ENCODE assay signal across 8 cellular contexts in the genomic region with DNA sequence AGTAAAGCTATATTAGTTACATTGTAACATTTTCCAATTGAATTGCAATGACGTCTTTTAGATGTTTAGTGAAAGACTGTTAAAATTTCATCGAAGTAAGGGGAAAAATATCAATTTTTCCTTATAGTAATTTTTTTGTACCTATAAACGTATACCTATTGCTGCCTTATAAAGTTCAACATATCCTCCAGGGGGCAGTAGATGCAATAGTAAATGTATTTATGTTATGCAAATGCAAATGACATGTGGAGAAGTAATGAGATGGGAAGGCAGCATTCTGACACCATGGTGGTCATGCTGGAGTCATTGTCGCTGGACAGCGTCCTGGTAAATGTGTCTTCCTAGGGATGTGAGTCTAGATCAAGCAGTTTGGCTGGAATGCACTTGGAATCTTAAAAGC. TPM values are rescaled to one million over a fixed set of nuclear protein-coding genes. Genes with fewer than 3 reads are reported as not detected.
A peak's percentile ranks its signal among the peaks of the same experiment; 100 is the strongest.
DNase-seq lines count a peak whose midpoint lies in the region; ATAC-seq and TF ChIP-seq lines count a peak whose summit lies in the region.

No MANE protein-coding gene starts in this region.

- no peak overlapping the region for H3K27ac ChIP-seq in aorta (ENCODE audit: low read depth in 1 of 2, low read length in 2 of 2)

- peak; percentile 19 for DNase-seq in SKM-1 treated with dmso at 0.1 percent for 144 hours (lab: John Stamatoyannopoulos, UW; ENCODE audit: unreplicated experiment)
- no peak for DNase-seq in SKM-1 (lab: John Stamatoyannopoulos, UW; ENCODE audit: unreplicated experiment)
- peak; percentile 76 for DNase-seq in NCI-H69 (lab: John Stamatoyannopoulos, UW)
- DNase-seq in cardiac fibroblast (ENCODE audit: low read depth in 2 of 2) = peak; percentile 61 to 68
- DNase-seq in midbrain (lab: John Stamatoyannopoulos, UW) = peak; percentile 12
- no peak for DNase-seq in aorta
- no peak for DNase-seq in NCI-H187 treated with DMSO at 0.1 percent for 48 hours (lab: John Stamatoyannopoulos, UW)

- WGBS in aorta, 2 donors = 23 to 27% methylated on average over 5 of the region's 5 CpGs

- intact Hi-C loops in aorta (cut with DNase I) = no loop called here

- peak; percentile 57 for TF ChIP-seq CTCF in cardiac fibroblast (IDR thresholded peaks at IDR 0.05; ENCODE audit: low read depth, low read length)

- peak; percentile 46 for ATAC-seq in HG02885 (IDR thresholded peaks at IDR 0.05; ENCODE audit: poor library complexity, unreplicated experiment)
- no peak for ATAC-seq in aorta (ENCODE audit: low FRiP score)

- no peaks in the 10 kb centered on the region for H3K4me1 ChIP-seq in aorta (ENCODE audit: control insufficient read depth in 1 of 2, insufficient read depth in 2 of 2, low read length in 2 of 2)

- peaks cover 0 to 2% of the 10 kb centered on the region in 2 donors for H3K27me3 ChIP-seq in aorta (ENCODE audit: control insufficient read depth in 1 of 2, insufficient read depth in 2 of 2, low read length in 1 of 2)

- H3K36me3 ChIP-seq in aorta (ENCODE audit: control insufficient read depth in 1 of 2, insufficient read depth in 2 of 2, low read length in 1 of 2) = no peaks in the 10 kb centered on the region

- H3K9me3 ChIP-seq in aorta (ENCODE audit: control insufficient read depth, low read length) = peaks cover 2% of the 10 kb centered on the region

- H3K4me3 ChIP-seq in cardiac fibroblast (replicated peaks in 1 of 2; ENCODE audit: low read depth in 2 of 2, low read length in 2 of 2) (no peak overlapping the region), aorta (ENCODE audit: low read length in 2 of 2) (no peak overlapping the region)

RNA-seq across cellular contexts. Expression of a gene that starts 38.7 kb away (rescaled TPM):
- under 1 TPM; 0.48 to 0.81 TPM for total RNA-seq in aorta
- polyA plus RNA-seq in aorta = 1 to 10 TPM in 1 of 2 donors, not detected in 1; 1.5 TPM

Comparison
In these comparisons a context has a peak if more than half of its experiments do, and no peak if none do; other contexts are left out.
1. DNase-seq: peak in SKM-1 treated with dmso at 0.1 percent for 144 hours (single experiment), NCI-H69 (single experiment), cardiac fibroblast (2 of 2) and midbrain (single experiment); none in SKM-1 (single experiment), aorta (0 of 2) and NCI-H187 treated with DMSO at 0.1 percent for 48 hours (single experiment).